In genomic region chr3:177835917-177836316, GRCh38 we compare ENCODE assay signal across 14 cellular contexts.
DNase-seq lines count a peak whose midpoint lies in the region; ATAC-seq and TF ChIP-seq lines count a peak whose summit lies in the region.
"Had no signal": no experiment of that assay in that cellular context is flagged by ENCODE, and none has a peak within 500 bp of the region (broad histone marks: within the 10 kb centered on the region; RNA-seq: fewer than 3 reads in every experiment).

No MANE protein-coding gene starts in this region.

- H3K27ac ChIP-seq in ACC112 (ENCODE audit: low read depth, low read length): peak overlapping the region; percentile 96
- H3K27ac ChIP-seq in mammary epithelial cell (ENCODE audit: insufficient read depth, low read depth, low read length): peak overlapping the region; percentile 85
- peak overlapping the region; percentile 10 to 51 for H3K27ac ChIP-seq in left lung

- H3K79me2 ChIP-seq in ACC112 (ENCODE audit: control insufficient read depth, insufficient read depth, low read length, unreplicated experiment) (no peaks in the 10 kb centered on the region), mammary epithelial cell (ENCODE audit: insufficient read depth, low read length) (no peaks in the 10 kb centered on the region)

- TF ChIP-seq CTCF in mammary epithelial cell (conservative IDR thresholded peaks at IDR 0.05 in 1 of 2, IDR thresholded peaks at IDR 0.05 in 1 of 2; ENCODE audit: extremely low read depth in 1 of 2, insufficient read depth in 1 of 2, low read depth in 1 of 2, low read length in 2 of 2) (no peak), left lung (IDR thresholded peaks at IDR 0.05) (no peak)

- H3K27me3 ChIP-seq in ACC112 (ENCODE audit: insufficient read depth, low read length): no peaks in the 10 kb centered on the region
- H3K27me3 ChIP-seq in mammary epithelial cell (ENCODE audit: insufficient read depth, low read length): no peaks in the 10 kb centered on the region
- no peaks in the 10 kb centered on the region for H3K27me3 ChIP-seq in left lung
- H3K27me3 ChIP-seq: vagina had no signal

- dilution Hi-C loops in mammary epithelial cell (cut with HindIII; ENCODE audit: low sequenced_read_pairs): no loop called here

- H3K9me3 ChIP-seq in mammary epithelial cell (replicated peaks; ENCODE audit: insufficient read depth, low read length) (no peaks in the 10 kb centered on the region), left lung (no peaks in the 10 kb centered on the region)
- H3K9me3 ChIP-seq: vagina had no signal

- in situ Hi-C loops in mammary epithelial cell (cut with MboI; ENCODE audit: low sequenced_read_pairs in 2 of 2): no loop called here

- BruUV-seq in mammary epithelial cell (replicated peaks; lab: Mats Ljungman, UMichigan): no TSS peak

- H3K4me2 ChIP-seq in mammary epithelial cell (ENCODE audit: insufficient read depth, low read depth, low read length): peak overlapping the region; percentile 63

- H3K4me1 ChIP-seq in ACC112 (ENCODE audit: control insufficient read depth, insufficient read depth, low read length, unreplicated experiment) (peaks cover 52% of the 10 kb centered on the region), mammary epithelial cell (ENCODE audit: insufficient read depth, low read length) (peaks cover 49% of the 10 kb centered on the region), left lung (peaks cover 11 to 28% of the 10 kb centered on the region in 2 donors)

- no peaks in the 10 kb centered on the region for H4K20me1 ChIP-seq in mammary epithelial cell (ENCODE audit: insufficient read depth, low read length)

- H2AFZ ChIP-seq in ACC112 (ENCODE audit: low read length, unreplicated experiment) (peak overlapping the region; percentile 43), mammary epithelial cell (ENCODE audit: low read depth, low read length) (peak overlapping the region; percentile 78)

- no peak overlapping the region for H3K4me3 ChIP-seq in ACC112 (ENCODE audit: low read depth, low read length)
- H3K4me3 ChIP-seq in mammary epithelial cell (replicated peaks in 1 of 3; ENCODE audit: insufficient read depth in 1 of 3, low read depth in 2 of 3, low read length in 3 of 3): no peak overlapping the region
- no peak overlapping the region for H3K4me3 ChIP-seq in left lung
- H3K4me3 ChIP-seq: GM12878, vagina had no signal

- H3K36me3 ChIP-seq in ACC112 (ENCODE audit: insufficient read depth, low read length): no peaks in the 10 kb centered on the region
- no peaks in the 10 kb centered on the region for H3K36me3 ChIP-seq in mammary epithelial cell (ENCODE audit: insufficient read depth, low read length)
- no peaks in the 10 kb centered on the region for H3K36me3 ChIP-seq in left lung
- H3K36me3 ChIP-seq: vagina had no signal

- ATAC-seq in left lung (peak; percentile 64), HG02623 (IDR thresholded peaks at IDR 0.05; ENCODE audit: unreplicated experiment) (no peak)
- ATAC-seq: GM12878 had no signal

- CTCF ChIA-PET in mammary epithelial cell (lab: Charles Lee; ENCODE audit: low non-redundant PET): no interaction called here

- H3K9ac ChIP-seq in mammary epithelial cell (ENCODE audit: insufficient read depth, low read length): no peak overlapping the region

- intact Hi-C loops in mammary epithelial cell (cut with micrococcal nuclease) (no loop called here), left lung (cut with DNase I) (no loop called here)

- WGBS in mammary epithelial cell (ENCODE audit: low coverage, missing lambda C conversion rate): 0% methylated on average over 1 of the region's 1 CpG

- peak; percentile 91 for DNase-seq in HT1080 (ENCODE audit: low read depth)
- peak; percentile 85 for DNase-seq in mammary epithelial cell
- DNase-seq in left lung: no peak
- DNase-seq in NCI-H446 (lab: John Stamatoyannopoulos, UW): no peak
- DNase-seq in amniotic stem cell (lab: John Stamatoyannopoulos, UW): no peak
- no peak for DNase-seq in NCI-H345 treated with DMSO at 0.1 percent for 48 hours (lab: John Stamatoyannopoulos, UW; ENCODE audit: unreplicated experiment)
- DNase-seq: CD4-positive, alpha-beta T cell; NCI-H345; nucleus accumbens; SW 1271 had no signal

Comparison
In these comparisons a context has a peak if more than half of its experiments do, and no peak if none do; other contexts are left out.
1. H3K27ac ChIP-seq: peak in every context shown above with its lines; median percentile 96 in ACC112; 85 in mammary epithelial cell; 30 in left lung.
2. DNase-seq: peak in HT1080 (single experiment) and mammary epithelial cell (single experiment); none in left lung (0 of 2), NCI-H446 (0 of 2), amniotic stem cell (single experiment) and NCI-H345 treated with DMSO at 0.1 percent for 48 hours (single experiment).